27 cellular contexts compared by ENCODE assay signal in the genomic region with DNA sequence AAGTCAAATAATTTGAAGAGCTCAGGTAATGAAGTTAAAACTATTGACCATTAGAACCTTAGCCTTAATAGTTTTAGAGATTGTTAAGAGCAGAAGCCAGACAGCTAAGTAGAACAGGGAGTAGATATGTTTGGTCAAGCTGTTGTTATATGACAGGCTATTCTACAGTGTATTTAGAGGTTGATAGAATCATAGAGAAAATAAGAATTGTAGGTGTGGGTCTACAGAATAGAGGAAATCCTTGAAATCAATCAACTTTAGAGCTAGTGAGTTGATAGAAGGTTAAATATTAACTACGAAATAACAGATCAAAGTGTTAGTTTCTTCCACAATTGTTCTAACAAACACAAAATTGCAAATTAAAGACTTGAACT.
"Had no signal": no experiment of that assay in that cellular context is flagged by ENCODE, and none has a peak within 500 bp of the region (broad histone marks: within the 10 kb centered on the region; RNA-seq: fewer than 3 reads in every experiment).

No MANE protein-coding gene starts in this region.

- H3K4me1 ChIP-seq: adrenal gland, colonic mucosa had no signal

- H3K27ac ChIP-seq: adrenal gland, body of pancreas, colonic mucosa, dorsolateral prefrontal cortex had no signal

- H3K9me3 Mint-ChIP-seq: activated CD8-positive, alpha-beta T cell treated with anti-CD3 and anti-CD28 coated beads for 36 hours; activated T-helper 17 cell treated with anti-CD3 and anti-CD28 coated beads, Interleukin-2, amount 50 U/mL, for 72 hours; endodermal cell had no signal

- H3K4me3 ChIP-seq: adrenal gland, body of pancreas, colonic mucosa, dorsolateral prefrontal cortex had no signal

- H3K27me3 Mint-ChIP-seq: activated CD4-positive, alpha-beta T cell treated with anti-CD3 and anti-CD28 coated beads for 36 hours; activated CD4-positive, alpha-beta T cell treated with anti-CD3 and anti-CD28 coated beads, Interleukin-2, amount 10 ng/mL, durations not matched to agents 7 days and 5 days; activated CD8-positive, alpha-beta T cell treated with anti-CD3 and anti-CD28 coated beads for 36 hours; activated naive CD8-positive, alpha-beta T cell; dendritic cell treated with granulocyte-macrophage colony-stimulating factor and Interleukin-4, amounts not matched to agents 40 ng/mL and 50 ng/mL, for 4 days had no signal

- H3K9me3 ChIP-seq: adrenal gland, body of pancreas, colonic mucosa had no signal

- DNase-seq: activated CD4-positive, alpha-beta T cell treated with anti-CD3 and anti-CD28 coated beads for 36 hours; activated CD4-positive, alpha-beta T cell treated with anti-CD3 and anti-CD28 coated beads, Interleukin-2, amount 10 ng/mL, durations not matched to agents 7 days and 5 days; activated CD4-positive, alpha-beta T cell treated with anti-CD3 and anti-CD28 coated beads, Interleukin-2, amount 50 U/mL, for 4 hours; activated CD4-positive, CD25-positive, alpha-beta regulatory T cell; activated CD4-positive, CD25-positive, alpha-beta regulatory T cell treated with anti-CD3 and anti-CD28 coated beads, Interleukin-2, amount 50 U/mL, for 72 hours; activated CD8-positive, alpha-beta memory T cell treated with anti-CD3 and anti-CD28 coated beads for 24 hours; activated CD8-positive, alpha-beta T cell treated with anti-CD3 and anti-CD28 coated beads for 36 hours; activated effector memory CD4-positive, alpha-beta T cell treated with Interleukin-2 at 50 U/mL for 16 hours; activated gamma-delta T cell treated with Interleukin-2 at 50 U/mL for 16 hours; activated naive CD4-positive, alpha-beta T cell treated with anti-CD3 and anti-CD28 coated beads, Interleukin-2, amount 50 U/mL, for 16 hours; activated naive CD4-positive, alpha-beta T cell treated with Interleukin-2 at 50 U/mL for 16 hours; activated T-cell treated with anti-CD3 and anti-CD28 coated beads, Interleukin-2, amount 50 U/mL, for 4 hours; adrenal gland; amygdala; aorta; body of pancreas; caudate nucleus; colonic mucosa; dorsolateral prefrontal cortex; effector memory CD4-positive, alpha-beta T cell; endodermal cell; head of caudate nucleus; T-helper 2 cell had no signal

- ATAC-seq: activated CD4-positive, alpha-beta T cell treated with anti-CD3 and anti-CD28 coated beads for 36 hours; activated CD8-positive, alpha-beta T cell treated with anti-CD3 and anti-CD28 coated beads for 36 hours; activated T-cell treated with anti-CD3 and anti-CD28 coated beads, Interleukin-2, amount 50 U/mL, for 4 hours; activated T-helper 17 cell treated with anti-CD3 and anti-CD28 coated beads, Interleukin-2, amount 50 U/mL, for 72 hours; body of pancreas; esophagus mucosa had no signal

- H3K4me1 Mint-ChIP-seq: activated CD4-positive, alpha-beta T cell treated with anti-CD3 and anti-CD28 coated beads for 36 hours; activated CD4-positive, alpha-beta T cell treated with anti-CD3 and anti-CD28 coated beads, Interleukin-2, amount 10 ng/mL, durations not matched to agents 7 days and 5 days; activated T-helper 17 cell treated with anti-CD3 and anti-CD28 coated beads, Interleukin-2, amount 50 U/mL, for 72 hours; endodermal cell had no signal

- H3K27me3 ChIP-seq: adrenal gland, body of pancreas, colonic mucosa, dorsolateral prefrontal cortex had no signal

- H3K27ac Mint-ChIP-seq: activated CD4-positive, alpha-beta T cell treated with anti-CD3 and anti-CD28 coated beads for 36 hours; activated CD4-positive, alpha-beta T cell treated with anti-CD3 and anti-CD28 coated beads, Interleukin-2, amount 10 ng/mL, durations not matched to agents 7 days and 5 days; activated CD8-positive, alpha-beta T cell treated with anti-CD3 and anti-CD28 coated beads for 36 hours; activated naive CD8-positive, alpha-beta T cell; activated T-helper 17 cell treated with anti-CD3 and anti-CD28 coated beads, Interleukin-2, amount 50 U/mL, for 72 hours; dendritic cell treated with granulocyte-macrophage colony-stimulating factor and Interleukin-4, amounts not matched to agents 40 ng/mL and 50 ng/mL, for 4 days; endodermal cell had no signal

- H3K4me3 Mint-ChIP-seq: activated CD4-positive, alpha-beta T cell treated with anti-CD3 and anti-CD28 coated beads for 36 hours; activated CD4-positive, alpha-beta T cell treated with anti-CD3 and anti-CD28 coated beads, Interleukin-2, amount 10 ng/mL, durations not matched to agents 7 days and 5 days; activated CD8-positive, alpha-beta T cell treated with anti-CD3 and anti-CD28 coated beads for 36 hours; activated naive CD8-positive, alpha-beta T cell; activated T-cell treated with anti-CD3 and anti-CD28 coated beads, Interleukin-2, amount 50 U/mL, for 4 hours; activated T-helper 17 cell treated with anti-CD3 and anti-CD28 coated beads, Interleukin-2, amount 50 U/mL, for 72 hours; dendritic cell treated with granulocyte-macrophage colony-stimulating factor and Interleukin-4, amounts not matched to agents 40 ng/mL and 50 ng/mL, for 4 days; endodermal cell had no signal

- H3K36me3 ChIP-seq: adrenal gland, colonic mucosa had no signal

- H3K36me3 Mint-ChIP-seq: activated naive CD8-positive, alpha-beta T cell had no signal
